8 cellular contexts compared by ENCODE assay signal in genomic region chr12:31874961-31875608, GRCh38.
DNase-seq lines count a peak whose midpoint lies in the region; ATAC-seq lines count a peak whose summit lies in the region.

No MANE protein-coding gene starts in this region.

- peaks cover 29 to 66% (median 55%) of the 10 kb centered on the region in 7 donors for H3K4me1 Mint-ChIP-seq in naive thymus-derived CD4-positive, alpha-beta T cell

- no peaks in the 10 kb centered on the region for H3K27me3 Mint-ChIP-seq in naive thymus-derived CD4-positive, alpha-beta T cell

- POLR2A ChIA-PET in naive thymus-derived CD4-positive, alpha-beta T cell (lab: Charles Lee), result interaction anchor here (0.6 to 3.9 kb wide), 10 partner anchors 8 to 197 kb away, joined by 3 to 22 read pairs (median 4); partner anchors contain the start of genes AMN1 and RESF1

- peak; percentile 74 for DNase-seq in activated CD4-positive, alpha-beta T cell treated with anti-CD3 and anti-CD28 coated beads for 48 hours
- peak; percentile 68 to 96 for DNase-seq in dermis microvascular lymphatic vessel endothelial cell (ENCODE audit: low read depth in 2 of 2)
- DNase-seq in naive thymus-derived CD4-positive, alpha-beta T cell, result peak; percentile 17 to 84 (median 63)
- no peak for DNase-seq in medulla oblongata (ENCODE audit: extremely low spot score)

- no peaks in the 10 kb centered on the region for H3K36me3 ChIP-seq in naive thymus-derived CD4-positive, alpha-beta T cell (ENCODE audit: control insufficient read depth in 2 of 3, insufficient read depth in 3 of 3, low read length in 3 of 3)
- peaks cover 0 to 2% (median 0%) of the 10 kb centered on the region in 5 donors for H3K36me3 ChIP-seq in subcutaneous abdominal adipose tissue (ENCODE audit: control insufficient read depth in 5 of 5, insufficient read depth in 5 of 5, low read length in 5 of 5)

- H3K9me3 Mint-ChIP-seq in naive thymus-derived CD4-positive, alpha-beta T cell, result peaks cover 8 to 52% (median 14%) of the 10 kb centered on the region in 11 donors

- H3K4me3 ChIP-seq in naive thymus-derived CD4-positive, alpha-beta T cell (ENCODE audit: low read length), result no peak overlapping the region
- H3K4me3 ChIP-seq in subcutaneous abdominal adipose tissue (ENCODE audit: low read depth in 1 of 5, low read length in 5 of 5), result no peak overlapping the region

- peaks cover 13 to 62% (median 19%) of the 10 kb centered on the region in 5 donors for H3K36me3 Mint-ChIP-seq in naive thymus-derived CD4-positive, alpha-beta T cell

- ATAC-seq in GM18907 (IDR thresholded peaks at IDR 0.05; ENCODE audit: unreplicated experiment) (peak; percentile 87), HG03520 (IDR thresholded peaks at IDR 0.05; ENCODE audit: unreplicated experiment) (peak; percentile 53), GM18519 (IDR thresholded peaks at IDR 0.05; ENCODE audit: low FRiP score, unreplicated experiment) (no peak)
- ATAC-seq in naive thymus-derived CD4-positive, alpha-beta T cell, result peak; percentile 96

- H3K9me3 ChIP-seq in naive thymus-derived CD4-positive, alpha-beta T cell (ENCODE audit: control insufficient read depth in 2 of 3, low read length in 3 of 3), result peaks cover 0 to 6% (median 0%) of the 10 kb centered on the region in 3 experiments
- H3K9me3 ChIP-seq in subcutaneous abdominal adipose tissue (ENCODE audit: control insufficient read depth in 5 of 5, low read length in 5 of 5), result peaks cover 0 to 7% (median 3%) of the 10 kb centered on the region in 5 donors

- CTCF ChIA-PET in naive thymus-derived CD4-positive, alpha-beta T cell (lab: Charles Lee), result interaction anchor here (0.6 to 1.2 kb wide), 3 partner anchors 16 to 119 kb away, joined by 3 to 5 read pairs (median 4); no protein-coding TSS in a partner anchor

- H3K27me3 ChIP-seq in naive thymus-derived CD4-positive, alpha-beta T cell (ENCODE audit: control insufficient read depth in 2 of 2, insufficient read depth in 2 of 2, low read length in 2 of 2), result no peaks in the 10 kb centered on the region
- H3K27me3 ChIP-seq in subcutaneous abdominal adipose tissue (ENCODE audit: control insufficient read depth in 5 of 5, insufficient read depth in 4 of 5, low read length in 5 of 5), result peaks cover 0 to 2% (median 0%) of the 10 kb centered on the region in 5 donors

- H3K9ac ChIP-seq in subcutaneous abdominal adipose tissue (ENCODE audit: low read length in 5 of 5), result peak overlapping the region in 2 of 5 donors; percentile 35 to 42

- H3K4me3 Mint-ChIP-seq in naive thymus-derived CD4-positive, alpha-beta T cell, result peak overlapping the region; percentile 53 to 84 (median 72)

- H3K27ac Mint-ChIP-seq in naive thymus-derived CD4-positive, alpha-beta T cell, result peak overlapping the region; percentile 95 to 100 (median 98)

- H3K27ac ChIP-seq in naive thymus-derived CD4-positive, alpha-beta T cell (ENCODE audit: low read depth, low read length), result peak overlapping the region; percentile 90
- H3K27ac ChIP-seq in subcutaneous abdominal adipose tissue (ENCODE audit: low read depth, low read length), result peak overlapping the region; percentile 66

- peaks cover 12 to 29% of the 10 kb centered on the region in 2 donors for H3K4me1 ChIP-seq in naive thymus-derived CD4-positive, alpha-beta T cell (ENCODE audit: control insufficient read depth in 2 of 2, insufficient read depth in 2 of 2, low read length in 2 of 2)
- H3K4me1 ChIP-seq in subcutaneous abdominal adipose tissue (ENCODE audit: control insufficient read depth in 5 of 5, insufficient read depth in 5 of 5, low read length in 5 of 5), result peaks cover 4 to 20% (median 7%) of the 10 kb centered on the region in 5 donors

- intact Hi-C loops in naive thymus-derived CD4-positive, alpha-beta T cell (cut with micrococcal nuclease), result loop anchor here (1.0 to 2.0 kb wide), 6 partner anchors 9 to 146 kb away; partner anchors contain the start of genes AMN1 (in 2 of the 2) and RESF1 (in 2 of the 2)
